In genomic region chr5:77418601-77419591, GRCh38 we compare ENCODE assay signal across 17 cellular contexts.
A peak's percentile ranks its signal among the peaks of the same experiment; 100 is the strongest.
DNase-seq lines count a peak whose midpoint lies in the region; FAIRE-seq and TF ChIP-seq lines count a peak whose summit lies in the region.
"Had no signal": no experiment of that assay in that cellular context is flagged by ENCODE, and none has a peak within 500 bp of the region (broad histone marks: within the 10 kb centered on the region; RNA-seq: fewer than 3 reads in every experiment).

No MANE protein-coding gene starts in this region.

- no peak for TF ChIP-seq CTCF in bronchial epithelial cell (IDR thresholded peaks at IDR 0.05; ENCODE audit: insufficient read depth, low read length, severe bottlenecking)
- no peak for TF ChIP-seq CTCF in tibial artery (IDR thresholded peaks at IDR 0.05)
- TF ChIP-seq CTCF in uterus (IDR thresholded peaks at IDR 0.05) = no peak

- no peak overlapping the region for H3K27ac Mint-ChIP-seq in activated CD4-positive, alpha-beta T cell treated with anti-CD3 and anti-CD28 coated beads, Interleukin-2, amount 10 ng/mL, durations not matched to agents 7 days and 5 days
- H3K27ac Mint-ChIP-seq: activated T-helper 2 cell treated with anti-CD3 and anti-CD28 coated beads, Interferon-gamma antibody, Interleukin-2, Interleukin-4, amounts not matched to agents 10 μg/mL and 5 μg/mL and 100 μg/mL, durations not matched to agents 14 hours and 24 hours and 36 hours; CD4-positive, alpha-beta memory T cell had no signal

- no peak overlapping the region for H3K4me3 ChIP-seq in bronchial epithelial cell (ENCODE audit: low read depth, low read length)
- no peak overlapping the region for H3K4me3 ChIP-seq in tibial artery
- no peak overlapping the region for H3K4me3 ChIP-seq in uterus
- H3K4me3 ChIP-seq: PC-9 had no signal

- H3K36me3 Mint-ChIP-seq in activated CD4-positive, alpha-beta T cell treated with anti-CD3 and anti-CD28 coated beads, Interleukin-2, amount 10 ng/mL, durations not matched to agents 7 days and 5 days (ENCODE audit: low read depth) = peaks cover 1% of the 10 kb centered on the region

- H3K9me3 Mint-ChIP-seq in activated CD4-positive, alpha-beta T cell treated with anti-CD3 and anti-CD28 coated beads, Interleukin-2, amount 10 ng/mL, durations not matched to agents 7 days and 5 days = peaks cover 2% of the 10 kb centered on the region

- no peak for TF ChIP-seq POLR2A in uterus (IDR thresholded peaks at IDR 0.05)

- peaks cover 3% of the 10 kb centered on the region for H3K27me3 Mint-ChIP-seq in activated CD4-positive, alpha-beta T cell treated with anti-CD3 and anti-CD28 coated beads, Interleukin-2, amount 10 ng/mL, durations not matched to agents 7 days and 5 days

- no peak for FAIRE-seq in bronchial epithelial cell (lab: Jason Lieb, UNC)
- FAIRE-seq: G401.6, small intestine had no signal

- H3K27ac ChIP-seq in layer of hippocampus (ENCODE audit: low read depth, low read length) = peak overlapping the region; percentile 30
- peak overlapping the region; percentile 78 to 86 for H3K27ac ChIP-seq in tibial artery
- H3K27ac ChIP-seq in uterus = no peak overlapping the region
- H3K27ac ChIP-seq: KMS-11, PC-9, WERI-Rb-1 had no signal

- no peaks in the 10 kb centered on the region for H3K4me1 Mint-ChIP-seq in activated CD4-positive, alpha-beta T cell treated with anti-CD3 and anti-CD28 coated beads, Interleukin-2, amount 10 ng/mL, durations not matched to agents 7 days and 5 days
- H3K4me1 Mint-ChIP-seq: CD4-positive, alpha-beta memory T cell had no signal

- H3K4me1 ChIP-seq in tibial artery (peaks cover 0 to 56% (median 18%) of the 10 kb centered on the region in 4 donors), uterus (peaks cover 0 to 2% of the 10 kb centered on the region in 2 donors)

- H3K9me3 ChIP-seq in tibial artery (no peaks in the 10 kb centered on the region), uterus (no peaks in the 10 kb centered on the region)

- intact Hi-C loops in tibial artery (cut with DNase I; ENCODE audit: low total_unique reads) = no loop called here
- intact Hi-C loops in uterus (cut with DNase I; ENCODE audit: low total_unique reads) = no loop called here

- POLR2A ChIA-PET in activated CD4-positive, alpha-beta T cell treated with anti-CD3 and anti-CD28 coated beads, Interleukin-2, amount 10 ng/mL, durations not matched to agents 7 days and 5 days (lab: Charles Lee) = no interaction called here

- H3K27me3 ChIP-seq in bronchial epithelial cell (ENCODE audit: control insufficient read depth, insufficient read depth, low read length) (no peaks in the 10 kb centered on the region), layer of hippocampus (ENCODE audit: control insufficient read depth, insufficient read depth, low read length) (no peaks in the 10 kb centered on the region), tibial artery (no peaks in the 10 kb centered on the region), uterus (no peaks in the 10 kb centered on the region)

- CTCF ChIA-PET in activated CD4-positive, alpha-beta T cell treated with anti-CD3 and anti-CD28 coated beads, Interleukin-2, amount 10 ng/mL, durations not matched to agents 7 days and 5 days (lab: Charles Lee) = interaction anchor here (1.5 kb wide), 1 partner anchor 18 kb away, joined by 4 read pairs; no protein-coding TSS in a partner anchor

- no peaks in the 10 kb centered on the region for H3K36me3 ChIP-seq in bronchial epithelial cell (ENCODE audit: control insufficient read depth, insufficient read depth, low read length)
- H3K36me3 ChIP-seq in tibial artery = no peaks in the 10 kb centered on the region
- no peaks in the 10 kb centered on the region for H3K36me3 ChIP-seq in uterus
- H3K36me3 ChIP-seq: WERI-Rb-1 had no signal

- DNase-seq in LHCN-M2 (ENCODE audit: low read depth) (peak; percentile 22), bronchial epithelial cell (ENCODE audit: low read depth) (peak; percentile 76), tibial artery (peak in 1 of 2 donors; percentile 80), uterus (no peak), NCI-H524 treated with DMSO at 0.1 percent for 48 hours (lab: John Stamatoyannopoulos, UW) (no peak)
- no peak for DNase-seq in activated CD4-positive, alpha-beta T cell treated with anti-CD3 and anti-CD28 coated beads, Interleukin-2, amount 10 ng/mL, durations not matched to agents 7 days and 5 days
- DNase-seq: mesenchymal stem cell; NCI-H510A; PC-9; small intestine; stimulated activated naive CD4-positive, alpha-beta T cell; WERI-Rb-1 had no signal

- no peak overlapping the region for H3K4me3 Mint-ChIP-seq in activated CD4-positive, alpha-beta T cell treated with anti-CD3 and anti-CD28 coated beads, Interleukin-2, amount 10 ng/mL, durations not matched to agents 7 days and 5 days
- H3K4me3 Mint-ChIP-seq: CD4-positive, alpha-beta memory T cell had no signal

Comparison
In these comparisons a context has a peak if more than half of its experiments do, and no peak if none do; other contexts are left out.
1. DNase-seq: peak in LHCN-M2 (single experiment) and bronchial epithelial cell (single experiment); none in uterus (0 of 2), NCI-H524 treated with DMSO at 0.1 percent for 48 hours (single experiment) and activated CD4-positive, alpha-beta T cell treated with anti-CD3 and anti-CD28 coated beads, Interleukin-2, amount 10 ng/mL, durations not matched to agents 7 days and 5 days (single experiment).
2. H3K27ac ChIP-seq: peak in layer of hippocampus (single experiment) and tibial artery (2 of 2); none in uterus (0 of 2).